Comparison of ENCODE assay signal across 28 cellular contexts in genomic region chr2:187316040-187316439, GRCh38.
"Had no signal": no experiment of that assay in that cellular context is flagged by ENCODE, and none has a peak within 500 bp of the region (broad histone marks: within the 10 kb centered on the region; RNA-seq: fewer than 3 reads in every experiment).

No MANE protein-coding gene starts in this region.

- ATAC-seq: gastrocnemius medialis; natural killer cell; stimulated activated naive B cell treated with anti-CD40 and anti-IgM and Interleukin-4, amounts not matched to agents 10 μg/mL and 1 μg/mL and 100 μg/mL, for 72 hours; upper lobe of right lung; WTC11 had no signal

- H3K9me3 ChIP-seq: gastrocnemius medialis, left ventricle myocardium inferior, right atrium auricular region, stomach, tibial artery, upper lobe of right lung had no signal

- H3K36me3 Mint-ChIP-seq: natural killer cell; stimulated activated naive B cell treated with anti-CD40 and anti-IgM and Interleukin-4, amounts not matched to agents 10 μg/mL and 1 μg/mL and 100 μg/mL, for 72 hours; WTC11 had no signal

- H3K4me1 Mint-ChIP-seq: activated CD4-positive, alpha-beta memory T cell treated with anti-CD3 and anti-CD28 coated beads, Interleukin-2, amount 10 ng/mL, durations not matched to agents 7 days and 5 days; activated CD4-positive, alpha-beta T cell treated with anti-CD3 and anti-CD28 coated beads, Interleukin-2, amount 10 ng/mL, durations not matched to agents 7 days and 5 days; natural killer cell; stimulated activated naive B cell treated with anti-CD40 and anti-IgM and Interleukin-4, amounts not matched to agents 10 μg/mL and 1 μg/mL and 100 μg/mL, for 72 hours had no signal

- H3K27me3 ChIP-seq: brain microvascular endothelial cell, gastrocnemius medialis, right atrium auricular region, stomach, tibial artery, upper lobe of right lung had no signal

- H3K4me3 ChIP-seq: gastrocnemius medialis, left ventricle myocardium inferior, lung, right atrium auricular region, stomach, tibial artery, upper lobe of right lung had no signal

- H3K4me3 Mint-ChIP-seq: activated CD4-positive, alpha-beta memory T cell treated with anti-CD3 and anti-CD28 coated beads, Interleukin-2, amount 10 ng/mL, durations not matched to agents 7 days and 5 days; activated CD4-positive, alpha-beta T cell treated with anti-CD3 and anti-CD28 coated beads, Interleukin-2, amount 10 ng/mL, durations not matched to agents 7 days and 5 days; activated T-cell treated with anti-CD3 and anti-CD28 coated beads, Interleukin-2, amount 50 U/mL, for 24 hours; natural killer cell; stimulated activated naive B cell treated with anti-CD40 and anti-IgM and Interleukin-4, amounts not matched to agents 10 μg/mL and 1 μg/mL and 100 μg/mL, for 72 hours; WTC11 had no signal

- H3K27ac ChIP-seq: brain microvascular endothelial cell, gastrocnemius medialis, left ventricle myocardium inferior, right atrium auricular region, stomach, tibial artery, upper lobe of right lung had no signal

- H3K27me3 Mint-ChIP-seq: activated CD4-positive, alpha-beta memory T cell treated with anti-CD3 and anti-CD28 coated beads, Interleukin-2, amount 10 ng/mL, durations not matched to agents 7 days and 5 days; activated CD4-positive, alpha-beta T cell treated with anti-CD3 and anti-CD28 coated beads, Interleukin-2, amount 10 ng/mL, durations not matched to agents 7 days and 5 days; activated T-cell treated with anti-CD3 and anti-CD28 coated beads, Interleukin-2, amount 50 U/mL, for 24 hours; stimulated activated naive B cell treated with anti-CD40 and anti-IgM and Interleukin-4, amounts not matched to agents 10 μg/mL and 1 μg/mL and 100 μg/mL, for 72 hours had no signal

- DNase-seq: activated CD4-positive, alpha-beta memory T cell treated with anti-CD3 and anti-CD28 coated beads, Interleukin-2, amount 10 ng/mL, durations not matched to agents 7 days and 5 days; activated CD4-positive, alpha-beta T cell treated with anti-CD3 and anti-CD28 coated beads for 1 hour; activated CD4-positive, alpha-beta T cell treated with anti-CD3 and anti-CD28 coated beads, Interleukin-2, amount 10 ng/mL, durations not matched to agents 7 days and 5 days; activated CD8-positive, alpha-beta memory T cell treated with anti-CD3 and anti-CD28 coated beads, Interleukin-2, amount 50 U/mL, for 48 hours; activated gamma-delta T cell treated with Interleukin-2 at 50 U/mL for 16 hours; activated naive CD4-positive, alpha-beta T cell treated with anti-CD3 and anti-CD28 coated beads, Interleukin-2, amount 50 U/mL, for 16 hours; activated T-cell treated with anti-CD3 and anti-CD28 coated beads, Interleukin-2, amount 50 U/mL, for 24 hours; amniotic stem cell; brain microvascular endothelial cell; caudate nucleus; dermis blood vessel endothelial cell; effector CD4-positive, alpha-beta T cell; gastrocnemius medialis; glutamatergic neuron; left ventricle myocardium inferior; mesendoderm; natural killer cell; stimulated activated CD4-positive, alpha-beta T cell treated with anti-CD3 and anti-CD28 coated beads, Interleukin-15, amount 100 ng/mL, for 24 hours; stimulated activated CD4-positive, alpha-beta T cell treated with anti-CD3 and anti-CD28 coated beads, Interleukin-2, amount 100 ng/mL, for 24 hours; stimulated activated naive B cell treated with anti-CD40 and anti-IgM and Interleukin-4, amounts not matched to agents 10 μg/mL and 1 μg/mL and 100 μg/mL, for 72 hours; stomach; tibial artery; upper lobe of right lung had no signal

- H3K4me1 ChIP-seq: gastrocnemius medialis, stomach, upper lobe of right lung had no signal

- FAIRE-seq: astrocyte, islet of Langerhans had no signal

- H3K36me3 ChIP-seq: brain microvascular endothelial cell, gastrocnemius medialis, left ventricle myocardium inferior, right atrium auricular region, stomach, tibial artery, upper lobe of right lung had no signal

- H3K27ac Mint-ChIP-seq: activated CD4-positive, alpha-beta memory T cell treated with anti-CD3 and anti-CD28 coated beads, Interleukin-2, amount 10 ng/mL, durations not matched to agents 7 days and 5 days; activated CD4-positive, alpha-beta T cell treated with anti-CD3 and anti-CD28 coated beads, Interleukin-2, amount 10 ng/mL, durations not matched to agents 7 days and 5 days; activated T-cell treated with anti-CD3 and anti-CD28 coated beads, Interleukin-2, amount 50 U/mL, for 24 hours; natural killer cell; stimulated activated naive B cell treated with anti-CD40 and anti-IgM and Interleukin-4, amounts not matched to agents 10 μg/mL and 1 μg/mL and 100 μg/mL, for 72 hours; WTC11 had no signal

- H3K9me3 Mint-ChIP-seq: activated CD4-positive, alpha-beta memory T cell treated with anti-CD3 and anti-CD28 coated beads, Interleukin-2, amount 10 ng/mL, durations not matched to agents 7 days and 5 days; activated CD4-positive, alpha-beta T cell treated with anti-CD3 and anti-CD28 coated beads, Interleukin-2, amount 10 ng/mL, durations not matched to agents 7 days and 5 days; activated T-cell treated with anti-CD3 and anti-CD28 coated beads, Interleukin-2, amount 50 U/mL, for 24 hours; stimulated activated naive B cell treated with anti-CD40 and anti-IgM and Interleukin-4, amounts not matched to agents 10 μg/mL and 1 μg/mL and 100 μg/mL, for 72 hours; WTC11 had no signal
